21 cellular contexts compared by ENCODE assay signal in genomic region chr3:34005886-34006285, GRCh38.
DNase-seq lines count a peak whose midpoint lies in the region; ATAC-seq and TF ChIP-seq lines count a peak whose summit lies in the region.
"Had no signal": no experiment of that assay in that cellular context is flagged by ENCODE, and none has a peak within 500 bp of the region (broad histone marks: within the 10 kb centered on the region; RNA-seq: fewer than 3 reads in every experiment).

No MANE protein-coding gene starts in this region.

- ATAC-seq in HG02870 (IDR thresholded peaks at IDR 0.05; ENCODE audit: unreplicated experiment) (no peak), HG03460 (IDR thresholded peaks at IDR 0.05; ENCODE audit: unreplicated experiment) (no peak)
- ATAC-seq: activated T-helper 17 cell treated with anti-CD3 and anti-CD28 coated beads, Interleukin-2, amount 50 U/mL, for 72 hours; naive thymus-derived CD8-positive, alpha-beta T cell had no signal

- H3K4me3 ChIP-seq in AG04449 (ENCODE audit: low read depth, low read length), result no peak overlapping the region
- H3K4me3 ChIP-seq: prostate gland, tibial artery had no signal

- DNase-seq in AG04449 (ENCODE audit: low read depth, low spot score) (peak; percentile 84), HS-5 (ENCODE audit: low read depth) (peak; percentile 53), amniotic epithelial cell (ENCODE audit: low read depth) (peak; percentile 6), kidney tubule cell (ENCODE audit: low spot score) (peak; percentile 70), Ammon's horn (ENCODE audit: low spot score) (no peak), hippocampal formation (lab: John Stamatoyannopoulos, UW) (no peak)
- DNase-seq: 8988T; activated CD4-positive, CD25-positive, alpha-beta regulatory T cell treated with anti-CD3 and anti-CD28 coated beads, Interleukin-2, amount 50 U/mL, for 72 hours; amygdala; CD4-positive, alpha-beta T cell; DMS79; naive thymus-derived CD8-positive, alpha-beta T cell; NCI-H2081; NCI-H524; SIG-M5; stimulated activated CD4-positive, alpha-beta T cell treated with anti-CD3 and anti-CD28 coated beads, Interleukin-12 subunit alpha, Interleukin-12 subunit beta, amount 100 ng/mL, for 4 hours; tibial artery had no signal

- TF ChIP-seq CTCF in AG04449 (IDR thresholded peaks at IDR 0.05; ENCODE audit: insufficient read depth, low read length, missing control alignments), result no peak

- CTCF ChIA-PET in AG04449 (lab: Yijun Ruan, JAX), result interaction anchor here (1.6 to 2.4 kb wide), 2 partner anchors 10 to 12 kb away, joined by 5 to 9 read pairs; no protein-coding TSS in a partner anchor

- POLR2A ChIA-PET in AG04449 (lab: Yijun Ruan, JAX), result interaction anchor here (1.5 kb wide), 1 partner anchor 26 kb away, joined by 3 read pairs; no protein-coding TSS in a partner anchor

Comparison
In these comparisons a context has a peak if more than half of its experiments do, and no peak if none do; other contexts are left out.
1. DNase-seq: peak in AG04449 (single experiment), HS-5 (single experiment), amniotic epithelial cell (single experiment) and kidney tubule cell (single experiment); none in Ammon's horn (single experiment) and hippocampal formation (0 of 2).